ENCODE assay signal across 29 cellular contexts in the genomic region with DNA sequence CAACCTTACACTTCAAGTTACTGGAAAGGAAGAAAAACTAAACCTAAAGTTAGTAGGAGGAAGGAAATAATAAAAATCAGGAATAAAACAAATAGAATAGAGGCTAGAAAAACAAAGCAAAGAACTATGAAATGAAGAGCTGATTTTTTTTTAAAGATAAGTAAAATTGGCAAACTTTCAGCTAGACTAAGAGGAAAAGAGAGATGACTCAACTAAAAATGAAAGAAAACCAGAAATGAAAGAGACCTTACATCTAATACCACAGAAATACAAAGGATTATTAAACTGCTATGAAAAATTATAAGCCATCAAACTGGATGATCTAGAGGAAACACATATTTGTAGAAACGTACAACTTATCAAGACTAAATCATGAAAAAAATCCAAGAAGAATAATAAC.
A peak's percentile ranks its signal among the peaks of the same experiment; 100 is the strongest.
DNase-seq lines count a peak whose midpoint lies in the region; ATAC-seq, FAIRE-seq and TF ChIP-seq lines count a peak whose summit lies in the region.
"Had no signal": no experiment of that assay in that cellular context is flagged by ENCODE, and none has a peak within 500 bp of the region (broad histone marks: within the 10 kb centered on the region; RNA-seq: fewer than 3 reads in every experiment).

No MANE protein-coding gene starts in this region.

- CTCF ChIA-PET in IMR-90 (lab: Yijun Ruan, JAX) = no interaction called here

- H3K4me2 ChIP-seq in IMR-90 (ENCODE audit: low read depth, low read length) (no peak overlapping the region), MM.1S (ENCODE audit: low read depth, low read length) (no peak overlapping the region)
- H3K4me2 ChIP-seq: BLaER1 had no signal

- H2AFZ ChIP-seq in IMR-90 (replicated peaks; ENCODE audit: low read length, poor library complexity) (no peak overlapping the region), MM.1S (ENCODE audit: low read length) (no peak overlapping the region)

- H3K79me2 ChIP-seq in MM.1S (ENCODE audit: low read length) = no peaks in the 10 kb centered on the region

- H4K91ac ChIP-seq in IMR-90 (ENCODE audit: insufficient read depth, low read depth, low read length) = no peak overlapping the region

- no peak overlapping the region for H2BK15ac ChIP-seq in IMR-90 (ENCODE audit: low read depth, low read length)

- no peaks in the 10 kb centered on the region for H3K9me2 ChIP-seq in MM.1S (replicated peaks; ENCODE audit: insufficient read depth, low read length)

- no peak overlapping the region for H2BK5ac ChIP-seq in IMR-90 (ENCODE audit: low read depth, low read length, poor library complexity, severe bottlenecking)

- dilution Hi-C loops in IMR-90 (cut with HindIII; ENCODE audit: low sequenced_read_pairs, unreplicated experiment) = no loop called here

- H3K9me1 ChIP-seq in IMR-90 (ENCODE audit: insufficient read depth, low read length) = no peaks in the 10 kb centered on the region; the same call in 1 of the 2 replicates

- no peaks in the 10 kb centered on the region for H3K79me1 ChIP-seq in IMR-90 (ENCODE audit: low read depth in 1 of 2, low read length in 2 of 2)

- H3K9ac ChIP-seq in IMR-90 (ENCODE audit: low read depth, low read length) (no peak overlapping the region), MM.1S (ENCODE audit: low read length) (no peak overlapping the region)
- H3K9ac ChIP-seq: BLaER1 had no signal

- ATAC-seq in GM21529 (IDR thresholded peaks at IDR 0.05; ENCODE audit: unreplicated experiment) (peak; percentile 38), IMR-90 (ENCODE audit: low read depth) (no peak), GM21619 (IDR thresholded peaks at IDR 0.05; ENCODE audit: unreplicated experiment) (no peak)
- ATAC-seq: activated CD8-positive, alpha-beta T cell treated with anti-CD3 and anti-CD28 coated beads, Interleukin-2, amount 10 ng/mL, durations not matched to agents 7 days and 5 days; left lobe of liver had no signal

- no peak overlapping the region for H3K23ac ChIP-seq in IMR-90 (ENCODE audit: low read depth, low read length)

- H3F3A ChIP-seq in MM.1S (ENCODE audit: insufficient read depth, low read length) = no peaks in the 10 kb centered on the region

- intact Hi-C loops in IMR-90 (cut with micrococcal nuclease) = no loop called here

- DNase-seq in IMR-90 = peak; percentile 20
- peak; percentile 13 for DNase-seq in astrocyte of the spinal cord (ENCODE audit: low read depth, low spot score)
- DNase-seq in iris pigment epithelial cell (ENCODE audit: low read depth) = peak; percentile 44
- no peak for DNase-seq in HTR-8/SVneo (ENCODE audit: insufficient read length, low spot score)
- DNase-seq in MM.1S = no peak
- DNase-seq: activated CD4-positive, alpha-beta T cell treated with anti-CD3 and anti-CD28 coated beads for 4 hours; activated CD8-positive, alpha-beta T cell treated with anti-CD3 and anti-CD28 coated beads, Interleukin-2, amount 10 ng/mL, durations not matched to agents 7 days and 5 days; activated effector memory CD4-positive, alpha-beta T cell treated with Interleukin-2 at 50 U/mL for 16 hours; aorta; central memory CD4-positive, alpha-beta T cell; dorsolateral prefrontal cortex; GOT3; HFFc6; KG1; NCI-H1930; NCI-H69; Peyer's patch; posterior cingulate gyrus; SIG-M5; small intestine; stimulated activated naive CD4-positive, alpha-beta T cell; upper lobe of left lung; WERI-Rb-1 had no signal

- H4K5ac ChIP-seq in IMR-90 (ENCODE audit: low read depth, low read length) = no peak overlapping the region

- H3K27me3 ChIP-seq in IMR-90 (ENCODE audit: control insufficient read depth, insufficient read depth, low read length) (no peaks in the 10 kb centered on the region), MM.1S (replicated peaks; ENCODE audit: insufficient read depth, low read length) (no peaks in the 10 kb centered on the region)
- H3K27me3 ChIP-seq: BLaER1, dorsolateral prefrontal cortex, Peyer's patch, right atrium auricular region, upper lobe of left lung had no signal

- BruUV-seq in IMR-90 (replicated peaks; lab: Mats Ljungman, UMichigan) = no TSS peak

- no peak overlapping the region for H3K4ac ChIP-seq in IMR-90 (ENCODE audit: low read depth, low read length)

- no peak overlapping the region for H4K8ac ChIP-seq in IMR-90 (ENCODE audit: low read depth in 2 of 2, low read length in 2 of 2)

- no peak overlapping the region for H2BK20ac ChIP-seq in IMR-90 (ENCODE audit: low read depth, low read length)

- TF ChIP-seq CTCF in IMR-90 (conservative IDR thresholded peaks at IDR 0.05; ENCODE audit: low read depth, low read length) (no peak), astrocyte of the spinal cord (IDR thresholded peaks at IDR 0.05; ENCODE audit: low read depth, low read length) (no peak), MM.1S (IDR thresholded peaks at IDR 0.05; ENCODE audit: low read length) (no peak)

- in situ Hi-C loops in IMR-90 (cut with MboI; ENCODE audit: low sequenced_read_pairs) (loop anchor here (25.0 kb wide), 1 partner anchor 1260 kb away; no protein-coding TSS in a partner anchor), astrocyte of the spinal cord (cut with HindIII; ENCODE audit: low sequenced_read_pairs) (no loop called here)

- no peak overlapping the region for H2AK9ac ChIP-seq in IMR-90 (replicated peaks; ENCODE audit: low read depth, low read length, poor library complexity)

- WGBS in IMR-90 (ENCODE audit: extremely low coverage in 2 of 2, insufficient read length in 1 of 2), 2 experiments = no CpG with 5 or more reads among the region's 1 CpG

- POLR2A ChIA-PET in IMR-90 (lab: Charles Lee; ENCODE audit: unreplicated experiment) = no interaction called here

- H4K20me1 ChIP-seq in IMR-90 (ENCODE audit: insufficient read depth, low read length) (no peaks in the 10 kb centered on the region), MM.1S (ENCODE audit: insufficient read depth, low read length) (no peaks in the 10 kb centered on the region)
- H4K20me1 ChIP-seq: BLaER1 had no signal

- H3K18ac ChIP-seq in IMR-90 (ENCODE audit: low read depth, low read length) = no peak overlapping the region

- H3K27ac ChIP-seq in IMR-90 (ENCODE audit: insufficient read depth, low read length) (no peak overlapping the region), MM.1S (ENCODE audit: low read length) (no peak overlapping the region)
- H3K27ac ChIP-seq: BLaER1, dorsolateral prefrontal cortex, Peyer's patch, right atrium auricular region, upper lobe of left lung, WERI-Rb-1 had no signal

- no peak overlapping the region for H3K14ac ChIP-seq in IMR-90 (replicated peaks; ENCODE audit: low read depth, low read length)

- H3K9me3 ChIP-seq in IMR-90 (ENCODE audit: control insufficient read depth, insufficient read depth, low read length) (0 out of 2 replicates have a peak, but pooled peaks cover 1% of the 10 kb centered on the region), MM.1S (replicated peaks; ENCODE audit: insufficient read depth, low read length) (no peaks in the 10 kb centered on the region)
- H3K9me3 ChIP-seq: Peyer's patch had no signal

- no peak overlapping the region for H3K4me3 ChIP-seq in IMR-90 (ENCODE audit: insufficient read depth, low read depth, low read length)
- no peak overlapping the region for H3K4me3 ChIP-seq in astrocyte of the spinal cord (ENCODE audit: low read depth, low read length)
- H3K4me3 ChIP-seq in MM.1S (ENCODE audit: low read length) = no peak overlapping the region
- H3K4me3 ChIP-seq: BLaER1, dorsolateral prefrontal cortex, Peyer's patch, right atrium auricular region, upper lobe of left lung had no signal

- no peaks in the 10 kb centered on the region for H3K36me3 ChIP-seq in IMR-90 (ENCODE audit: control insufficient read depth, insufficient read depth, low read length)
- no peaks in the 10 kb centered on the region for H3K36me3 ChIP-seq in MM.1S (replicated peaks; ENCODE audit: insufficient read depth, low read length)
- H3K36me3 ChIP-seq: BLaER1, Peyer's patch, right atrium auricular region, upper lobe of left lung, WERI-Rb-1 had no signal

- no peak for TF ChIP-seq RAD21 in IMR-90 (IDR thresholded peaks at IDR 0.05; ENCODE audit: low read length)

- no peak for FAIRE-seq in HTR-8/SVneo (lab: Jason Lieb, UNC)
- FAIRE-seq: GM12892, small intestine had no signal

- H3K4me1 ChIP-seq in IMR-90 (ENCODE audit: control insufficient read depth, insufficient read depth, low read length) = no peaks in the 10 kb centered on the region
- no peaks in the 10 kb centered on the region for H3K4me1 ChIP-seq in MM.1S (ENCODE audit: low read length)
- H3K4me1 ChIP-seq: BLaER1, Peyer's patch, right atrium auricular region, upper lobe of left lung had no signal

- H2AK5ac ChIP-seq in IMR-90 (ENCODE audit: low read depth, low read length) = no peak overlapping the region

- H3K56ac ChIP-seq in IMR-90 (ENCODE audit: extremely low read depth, insufficient read depth, low read length) = no peak overlapping the region

- TF ChIP-seq POLR2A in IMR-90 (IDR thresholded peaks at IDR 0.05; ENCODE audit: low read depth, low read length) = no peak

- no peak overlapping the region for H2BK120ac ChIP-seq in IMR-90 (ENCODE audit: low read depth, low read length)

TF ChIP-seq in IMR-90, 13 proteins besides CTCF, POLR2A, EP300 and RAD21 (continues in another document):
- TF ChIP-seq, protein P1, sequence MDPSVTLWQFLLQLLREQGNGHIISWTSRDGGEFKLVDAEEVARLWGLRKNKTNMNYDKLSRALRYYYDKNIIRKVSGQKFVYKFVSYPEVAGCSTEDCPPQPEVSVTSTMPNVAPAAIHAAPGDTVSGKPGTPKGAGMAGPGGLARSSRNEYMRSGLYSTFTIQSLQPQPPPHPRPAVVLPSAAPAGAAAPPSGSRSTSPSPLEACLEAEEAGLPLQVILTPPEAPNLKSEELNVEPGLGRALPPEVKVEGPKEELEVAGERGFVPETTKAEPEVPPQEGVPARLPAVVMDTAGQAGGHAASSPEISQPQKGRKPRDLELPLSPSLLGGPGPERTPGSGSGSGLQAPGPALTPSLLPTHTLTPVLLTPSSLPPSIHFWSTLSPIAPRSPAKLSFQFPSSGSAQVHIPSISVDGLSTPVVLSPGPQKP (IDR thresholded peaks at IDR 0.05; ENCODE audit: borderline replicate concordance, low read depth, low read length) = no peak
- TF ChIP-seq SMC3 (IDR thresholded peaks at IDR 0.05; ENCODE audit: low read depth, low read length) (no peak), FOS (IDR thresholded peaks at IDR 0.05; ENCODE audit: low read depth, low read length) (no peak), MXI1 (IDR thresholded peaks at IDR 0.05; ENCODE audit: borderline replicate concordance, low read depth, low read length) (no peak), CEBPB (IDR thresholded peaks at IDR 0.05; ENCODE audit: low read depth, low read length) (no peak), BHLHE40 (IDR thresholded peaks at IDR 0.05; ENCODE audit: low read depth, low read length) (no peak), CHD1 (IDR thresholded peaks at IDR 0.05; ENCODE audit: low read depth, low read length) (no peak)
- TF ChIP-seq, protein P2, sequence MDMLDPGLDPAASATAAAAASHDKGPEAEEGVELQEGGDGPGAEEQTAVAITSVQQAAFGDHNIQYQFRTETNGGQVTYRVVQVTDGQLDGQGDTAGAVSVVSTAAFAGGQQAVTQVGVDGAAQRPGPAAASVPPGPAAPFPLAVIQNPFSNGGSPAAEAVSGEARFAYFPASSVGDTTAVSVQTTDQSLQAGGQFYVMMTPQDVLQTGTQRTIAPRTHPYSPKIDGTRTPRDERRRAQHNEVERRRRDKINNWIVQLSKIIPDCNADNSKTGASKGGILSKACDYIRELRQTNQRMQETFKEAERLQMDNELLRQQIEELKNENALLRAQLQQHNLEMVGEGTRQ (IDR thresholded peaks at IDR 0.05; ENCODE audit: low read depth, low read length) = no peak

Comparison
In these comparisons a context has a peak if more than half of its experiments do, and no peak if none do; other contexts are left out.
1. DNase-seq: peak in IMR-90 (single experiment), astrocyte of the spinal cord (single experiment) and iris pigment epithelial cell (single experiment); none in HTR-8/SVneo (single experiment) and MM.1S (single experiment).